In genomic region chr10:27157150-27157549, GRCh38 we compare ENCODE assay signal across 1 cellular context.
TF ChIP-seq lines count a peak whose summit lies in the region.

No MANE protein-coding gene starts in this region.

TF ChIP-seq in K562, 482 proteins besides CTCF, POLR2A, EP300 and RAD21:
- TF ChIP-seq PREB (CRISPR knock-in tag; IDR thresholded peaks at IDR 0.05) (no peak), HOXB6 (CRISPR knock-in tag; IDR thresholded peaks at IDR 0.05; ENCODE audit: borderline replicate concordance) (no peak), ZNF23 (CRISPR knock-in tag; IDR thresholded peaks at IDR 0.05) (no peak), MNT (conservative IDR thresholded peaks at IDR 0.05) (peak in 1 of 2 experiments; percentile 41; a peak in 1 of 4 replicates), TEAD2 (tag; IDR thresholded peaks at IDR 0.05) (no peak), ETS2 (tag; IDR thresholded peaks at IDR 0.05; ENCODE audit: borderline replicate concordance, poor library complexity, severe bottlenecking) (no peak), RBFOX2 (IDR thresholded peaks at IDR 0.05; ENCODE audit: low read depth, low read length) (0 out of 2 replicates have a peak, but pooled peaks have one; percentile 15), ZNF639 (CRISPR knock-in tag; conservative IDR thresholded peaks at IDR 0.05 in 1 of 2, IDR thresholded peaks at IDR 0.05 in 1 of 2) (no peak), MCM5 (IDR thresholded peaks at IDR 0.05; ENCODE audit: low read depth) (no peak)
